ENCODE assay signal across 8 cellular contexts in the genomic region with DNA sequence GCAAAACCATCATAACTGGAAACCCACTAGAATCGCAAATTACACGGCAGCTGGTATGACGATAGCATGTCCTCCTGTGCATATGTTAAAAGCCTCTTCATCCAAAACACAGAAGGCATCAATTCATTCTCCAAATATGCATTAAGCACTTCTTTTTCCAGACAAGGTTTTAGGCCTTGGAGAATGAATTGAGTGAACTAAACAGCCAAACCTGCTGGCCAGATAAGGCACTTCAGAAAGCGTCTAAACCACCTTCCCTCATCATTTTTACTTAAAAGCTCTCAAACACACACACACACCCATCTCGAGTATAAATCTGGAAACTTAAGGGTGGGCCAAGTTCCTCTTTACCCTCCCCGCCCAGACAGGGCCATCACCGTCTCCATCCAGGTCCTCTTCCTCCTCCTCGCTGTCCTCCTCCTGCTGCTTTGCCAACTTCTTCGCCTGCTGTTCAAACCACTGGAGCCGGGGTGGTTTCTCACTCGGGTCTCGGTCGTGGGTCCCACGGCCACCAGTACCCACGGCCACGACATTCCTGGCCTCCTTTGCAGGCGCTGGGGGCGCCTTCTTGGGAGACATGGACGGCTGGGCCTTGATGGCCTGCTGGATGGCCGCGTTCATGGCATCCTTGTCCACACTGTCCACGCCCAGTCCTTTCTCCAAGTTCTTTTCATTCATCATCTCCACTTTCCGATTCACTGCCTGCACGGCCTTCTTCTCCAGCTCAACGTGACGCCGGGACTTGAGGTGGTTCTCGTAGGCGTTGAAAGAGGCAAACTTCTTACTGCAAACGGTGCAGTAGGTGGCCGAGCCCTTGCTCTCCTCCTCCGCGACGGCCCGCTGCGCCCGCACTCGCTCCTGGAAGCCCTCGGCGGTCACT. TPM values are rescaled to one million over a fixed set of nuclear protein-coding genes. Genes with fewer than 3 reads are reported as not detected.
A peak's percentile ranks its signal among the peaks of the same experiment; 100 is the strongest.
DNase-seq lines count a peak whose midpoint lies in the region; ATAC-seq and TF ChIP-seq lines count a peak whose summit lies in the region.

No MANE protein-coding gene starts in this region.

- H3K27me3 Mint-ChIP-seq in CD14-positive monocyte (ENCODE audit: low read depth in 3 of 3), result no peaks in the 10 kb centered on the region

- no peaks in the 10 kb centered on the region for H3F3A ChIP-seq in Loucy (ENCODE audit: low read depth)

- peak overlapping the region; percentile 84 for H3K27ac ChIP-seq in subcutaneous abdominal adipose tissue (ENCODE audit: low read depth, low read length)

- in situ Hi-C loops in astrocyte of the spinal cord (cut with HindIII; ENCODE audit: low sequenced_read_pairs), result no loop called here

- H3K36me3 ChIP-seq in Loucy (ENCODE audit: insufficient read depth, low read length) (peaks cover 29% of the 10 kb centered on the region; the same call in 1 of the 2 replicates), subcutaneous abdominal adipose tissue (ENCODE audit: control insufficient read depth in 5 of 5, insufficient read depth in 5 of 5, low read length in 5 of 5) (peaks cover 29 to 35% (median 34%) of the 10 kb centered on the region in 5 donors)

- H3K36me3 Mint-ChIP-seq in CD14-positive monocyte, result peaks cover 42 to 44% of the 10 kb centered on the region in 2 donors

- TF ChIP-seq CTCF in CD14-positive monocyte (IDR thresholded peaks at IDR 0.05) (peak; percentile 12), Loucy (conservative IDR thresholded peaks at IDR 0.05; ENCODE audit: low read length) (peak; percentile 8; the same call in 1 of the 2 replicates), astrocyte of the spinal cord (IDR thresholded peaks at IDR 0.05; ENCODE audit: low read depth, low read length) (no peak)

- H3K79me2 ChIP-seq in Loucy (ENCODE audit: insufficient read depth, low read length), result peaks cover 76% of the 10 kb centered on the region

- H3K27me3 ChIP-seq in Loucy (ENCODE audit: insufficient read depth, low read length, poor library complexity, severe bottlenecking) (no peaks in the 10 kb centered on the region), subcutaneous abdominal adipose tissue (ENCODE audit: control insufficient read depth in 5 of 5, insufficient read depth in 4 of 5, low read length in 5 of 5) (no peaks in the 10 kb centered on the region)

- no peaks in the 10 kb centered on the region for H3K9me2 ChIP-seq in Loucy (replicated peaks; ENCODE audit: low read depth, low read length)

- H3K4me3 ChIP-seq in Loucy (ENCODE audit: low read length, poor library complexity, severe bottlenecking) (peak overlapping the region; percentile 83), astrocyte of the spinal cord (ENCODE audit: low read depth, low read length) (peak overlapping the region; percentile 94), subcutaneous abdominal adipose tissue (ENCODE audit: low read depth in 1 of 5, low read length in 5 of 5) (peak overlapping the region; percentile 93 to 99 (median 96))

- intact Hi-C loops in CD14-positive monocyte (cut with micrococcal nuclease), result loop anchor here in 1 of 2 donors (10.0 kb wide), 1 partner anchor 160 kb away; no protein-coding TSS in a partner anchor

- no peaks in the 10 kb centered on the region for H3K9me3 ChIP-seq in Loucy (ENCODE audit: insufficient read depth, low read depth, low read length)
- H3K9me3 ChIP-seq in subcutaneous abdominal adipose tissue (ENCODE audit: control insufficient read depth in 5 of 5, low read length in 5 of 5), result no peaks in the 10 kb centered on the region

- H3K4me1 ChIP-seq in Loucy (ENCODE audit: insufficient read depth, low read length, poor library complexity, severe bottlenecking) (peaks cover 72% of the 10 kb centered on the region), subcutaneous abdominal adipose tissue (ENCODE audit: control insufficient read depth in 5 of 5, insufficient read depth in 5 of 5, low read length in 5 of 5) (peaks cover 4 to 53% (median 48%) of the 10 kb centered on the region in 5 donors)

- DNase-seq in CD14-positive monocyte (ENCODE audit: low spot score), result no peak
- DNase-seq in astrocyte of the spinal cord (ENCODE audit: low read depth, low spot score), result peak; percentile 0
- DNase-seq in iris pigment epithelial cell (ENCODE audit: low read depth), result peak; percentile 38
- DNase-seq in NCI-H2029 treated with DMSO at 0.1 percent for 48 hours (lab: John Stamatoyannopoulos, UW), result no peak

- peaks cover 67% of the 10 kb centered on the region for H3K4me1 Mint-ChIP-seq in CD14-positive monocyte

- peaks cover 61% of the 10 kb centered on the region for H4K20me1 ChIP-seq in Loucy (ENCODE audit: insufficient read depth, low read length, poor library complexity, severe bottlenecking)

- peak overlapping the region; percentile 93 to 98 (median 97) for H3K27ac Mint-ChIP-seq in CD14-positive monocyte

- H3K9ac ChIP-seq in Loucy (ENCODE audit: low read depth, low read length, poor library complexity, severe bottlenecking) (peak overlapping the region; percentile 87), subcutaneous abdominal adipose tissue (ENCODE audit: low read length in 5 of 5) (peak overlapping the region; percentile 74 to 98 (median 97))

- H3K9me3 Mint-ChIP-seq in CD14-positive monocyte, result no peaks in the 10 kb centered on the region

- H2AFZ ChIP-seq in Loucy (ENCODE audit: low read length), result peak overlapping the region; percentile 88

- peak overlapping the region; percentile 98 for H3K4me2 ChIP-seq in Loucy (ENCODE audit: low read depth, low read length, poor library complexity, severe bottlenecking)

- ATAC-seq in HG03139 (IDR thresholded peaks at IDR 0.05; ENCODE audit: unreplicated experiment) (no peak), HG03565 (IDR thresholded peaks at IDR 0.05; ENCODE audit: unreplicated experiment) (no peak)

- H3K4me3 Mint-ChIP-seq in CD14-positive monocyte, result peak overlapping the region; percentile 94 to 97

RNA-seq across cellular contexts. Expression of a gene that starts 0.7 kb away (rescaled TPM):
- polyA plus RNA-seq in CD14-positive monocyte, result 10 to 100 TPM; 25.8 to 30.1 TPM

Comparison
In these comparisons a context has a peak if more than half of its experiments do, and no peak if none do; other contexts are left out.
1. DNase-seq: peak in astrocyte of the spinal cord (single experiment) and iris pigment epithelial cell (single experiment); none in CD14-positive monocyte (single experiment) and NCI-H2029 treated with DMSO at 0.1 percent for 48 hours (single experiment).
2. Peak in every context shown above with its lines, with median percentiles within 50 percentile points of each other: H3K4me3 ChIP-seq.